Comparison of ENCODE assay signal across 8 cellular contexts in genomic region chr9:20621553-20622329, GRCh38. TPM values are rescaled to one million over a fixed set of nuclear protein-coding genes. Genes with fewer than 3 reads are reported as not detected.
DNase-seq lines count a peak whose midpoint lies in the region; ATAC-seq, FAIRE-seq and TF ChIP-seq lines count a peak whose summit lies in the region.

No MANE protein-coding gene starts in this region.

- H4K20me1 ChIP-seq in GM12878 (ENCODE audit: control insufficient read depth, insufficient read depth): no peaks in the 10 kb centered on the region

- no peak for TF ChIP-seq EP300 in GM12878 (IDR thresholded peaks at IDR 0.05; ENCODE audit: borderline replicate concordance in 1 of 2, control insufficient read depth in 1 of 2, low read depth in 2 of 2, low read length in 2 of 2)

- CTCF ChIA-PET in CD8-positive, alpha-beta T cell (lab: Charles Lee): interaction anchor here (0.7 to 4.3 kb wide), 10 partner anchors 8 to 695 kb away, joined by 3 to 34 read pairs (median 3); partner anchors contain the start of gene FOCAD
- CTCF ChIA-PET in GM12878 (lab: Yijun Ruan, JAX): interaction anchor here (0.7 to 7.8 kb wide), 23 partner anchors 8 to 490 kb away, joined by 3 to 114 read pairs (median 5); partner anchors contain the start of gene FOCAD

- TF ChIP-seq POLR2A in GM12878 (IDR thresholded peaks at IDR 0.05; ENCODE audit: low read depth, low read length) (peak; percentile 35; the same call in 1 of the 2 replicates), gastrocnemius medialis (IDR thresholded peaks at IDR 0.05) (no peak)

- FAIRE-seq in GM12878 (lab: Jason Lieb, UNC): no peak

- intact Hi-C loops in CD8-positive, alpha-beta T cell (cut with DNase I, micrococcal nuclease): loop anchor here (1.0 to 10.0 kb wide), 15 partner anchors 13 to 1173 kb away; partner anchors contain the start of genes FOCAD (in 2 of the 2), HACD4 (in 2 of the 2) and KLHL9 (in 2 of the 2)
- intact Hi-C loops in GM12878 (cut with micrococcal nuclease; ENCODE audit: unreplicated experiment) (loop anchor here (1.0 to 5.0 kb wide), 8 partner anchors 39 to 695 kb away; no protein-coding TSS in a partner anchor), gastrocnemius medialis (cut with DNase I; ENCODE audit: low total_unique reads) (loop anchor here (1.0 to 5.0 kb wide), 4 partner anchors 17 to 1389 kb away; partner anchors contain the start of genes DENND4C and FOCAD)

- under 1% methylated on average over 56 of the region's 73 CpGs for WGBS in GM12878 (ENCODE audit: insufficient coverage, insufficient replicate concordance, low lambda C conversion rate, missing lambda C conversion rate)

- H3K27ac Mint-ChIP-seq in CD8-positive, alpha-beta T cell: peak overlapping the region; percentile 99

- peaks cover 52% of the 10 kb centered on the region for H3K4me1 Mint-ChIP-seq in CD8-positive, alpha-beta T cell (ENCODE audit: low read depth)

- SMC1A ChIA-PET in GM12878 (lab: Charles Lee; ENCODE audit: uncharacterized antibody, unreplicated experiment): interaction anchor here (0.5 to 4.5 kb wide), 37 partner anchors 9 to 694 kb away, joined by 3 to 31 read pairs (median 4); partner anchors contain the start of gene FOCAD

- TF ChIP-seq CTCF in CD8-positive, alpha-beta T cell (IDR thresholded peaks at IDR 0.05): no peak
- TF ChIP-seq CTCF in GM12878 (IDR thresholded peaks at IDR 0.05 in 2 of 3, conservative IDR thresholded peaks at IDR 0.05 in 1 of 3; ENCODE audit: control insufficient read depth in 2 of 3, extremely low read depth in 1 of 3, insufficient read depth in 1 of 3, low read depth in 3 of 3, low read length in 3 of 3) (no peak), gastrocnemius medialis (IDR thresholded peaks at IDR 0.05 in 4 of 5, conservative IDR thresholded peaks at IDR 0.05 in 1 of 5) (no peak)

- peak; percentile 33 for ATAC-seq in CD8-positive, alpha-beta T cell
- ATAC-seq in GM21360 (IDR thresholded peaks at IDR 0.05; ENCODE audit: unreplicated experiment) (peak; percentile 10), GM12878 (peak; percentile 32), gastrocnemius medialis (peak; percentile 55)

- H3K4me1 ChIP-seq in CD8-positive, alpha-beta T cell (ENCODE audit: insufficient read depth, low read length): peaks cover 47% of the 10 kb centered on the region
- H3K4me1 ChIP-seq in GM12878 (ENCODE audit: control insufficient read depth, insufficient read depth, low read length): no peaks in the 10 kb centered on the region
- peaks cover 12 to 14% of the 10 kb centered on the region in 2 donors for H3K4me1 ChIP-seq in gastrocnemius medialis

- H3K9me3 Mint-ChIP-seq in CD8-positive, alpha-beta T cell: no peaks in the 10 kb centered on the region

- peaks cover 54% of the 10 kb centered on the region for H3K79me2 ChIP-seq in GM12878 (ENCODE audit: control insufficient read depth, insufficient read depth, low read length)

- peak overlapping the region; percentile 84 for H3K4me2 ChIP-seq in GM12878 (ENCODE audit: control insufficient read depth, insufficient read depth)

- H3K4me3 ChIP-seq in CD8-positive, alpha-beta T cell (ENCODE audit: low read depth, low read length): peak overlapping the region; percentile 97
- H3K4me3 ChIP-seq in GM12878 (peak overlapping the region; percentile 87), iPS-11a (ENCODE audit: low read depth, low read length) (peak overlapping the region; percentile 62), gastrocnemius medialis (peak overlapping the region; percentile 91 to 99 (median 96))

- H3K9me3 ChIP-seq in CD8-positive, alpha-beta T cell (ENCODE audit: low read length): no peaks in the 10 kb centered on the region
- H3K9me3 ChIP-seq in KOPT-K1 (ENCODE audit: insufficient read depth, low read length, poor library complexity, severe bottlenecking) (no peaks in the 10 kb centered on the region), GM12878 (replicated peaks; ENCODE audit: control insufficient read depth, insufficient read depth, low read length) (no peaks in the 10 kb centered on the region), gastrocnemius medialis (no peaks in the 10 kb centered on the region)

- in situ Hi-C loops in GM12878 (cut with MboI): no loop called here
- in situ Hi-C loops in gastrocnemius medialis (cut with MboI; ENCODE audit: low sequenced_read_pairs in 4 of 4): loop anchor here in 3 of 4 donors (10.0 to 25.0 kb wide), 5 partner anchors 63 to 323 kb away; partner anchors contain the start of gene FOCAD (in 1 of the 3)

- 0 out of 2 replicates have a peak, but pooled peaks have one; percentile 24 for TF ChIP-seq RAD21 in GM12878 (IDR thresholded peaks at IDR 0.05; ENCODE audit: insufficient read depth, low read depth, low read length)

- H3K4me3 Mint-ChIP-seq in CD8-positive, alpha-beta T cell: peak overlapping the region; percentile 98

- POLR2A ChIA-PET in CD8-positive, alpha-beta T cell (lab: Charles Lee): interaction anchor here (0.7 to 2.0 kb wide), 18 partner anchors 8 to 410 kb away, joined by 3 to 23 read pairs (median 4); partner anchors contain the start of genes FOCAD and HACD4
- POLR2A ChIA-PET in GM12878 (lab: Charles Lee): interaction anchor here (0.7 to 3.6 kb wide), 22 partner anchors 14 to 267 kb away, joined by 3 to 39 read pairs (median 4); partner anchors contain the start of gene FOCAD

- H3K27me3 ChIP-seq in CD8-positive, alpha-beta T cell (ENCODE audit: insufficient read depth, low read length): no peaks in the 10 kb centered on the region
- H3K27me3 ChIP-seq in GM12878 (replicated peaks in 1 of 2; ENCODE audit: control insufficient read depth in 2 of 2, insufficient read depth in 2 of 2, low read length in 1 of 2): no peaks in the 10 kb centered on the region
- no peaks in the 10 kb centered on the region for H3K27me3 ChIP-seq in gastrocnemius medialis

- H3K36me3 Mint-ChIP-seq in CD8-positive, alpha-beta T cell: peaks cover 30% of the 10 kb centered on the region

- no peaks in the 10 kb centered on the region for H3K27me3 Mint-ChIP-seq in CD8-positive, alpha-beta T cell (ENCODE audit: low read depth)

- RAD21 ChIA-PET in GM12878 (lab: Charles Lee; ENCODE audit: unreplicated experiment): interaction anchor here (0.6 to 7.4 kb wide), 56 partner anchors 9 to 697 kb away, joined by 3 to 104 read pairs (median 5); partner anchors contain the start of gene FOCAD

- peak; percentile 61 to 90 (median 77) for DNase-seq in CD8-positive, alpha-beta T cell
- DNase-seq in T-helper 22 cell (ENCODE audit: low read depth): peak; percentile 72
- no peak for DNase-seq in GM12878 (ENCODE audit: low read depth, low spot score)
- DNase-seq in gastrocnemius medialis: peak; percentile 66 to 74
- DNase-seq in amniotic stem cell (lab: John Stamatoyannopoulos, UW): no peak

- peak overlapping the region; percentile 87 for H2AFZ ChIP-seq in GM12878 (ENCODE audit: control insufficient read depth, low read depth, low read length)

- no peaks in the 10 kb centered on the region for H3K36me3 ChIP-seq in CD8-positive, alpha-beta T cell (ENCODE audit: insufficient read depth, low read length)
- H3K36me3 ChIP-seq in KOPT-K1 (ENCODE audit: insufficient read depth, low read length) (peaks cover 8% of the 10 kb centered on the region), GM12878 (ENCODE audit: control insufficient read depth in 2 of 2, insufficient read depth in 2 of 2, low read length in 1 of 2) (no peaks in the 10 kb centered on the region; a peak in 1 of 4 replicates), gastrocnemius medialis (no peaks in the 10 kb centered on the region)

- peak overlapping the region; percentile 88 for H3K27ac ChIP-seq in CD8-positive, alpha-beta T cell (ENCODE audit: low read depth, low read length)
- peak overlapping the region; percentile 88 for H3K27ac ChIP-seq in KOPT-K1 (ENCODE audit: low read depth, low read length, poor library complexity, severe bottlenecking)
- H3K27ac ChIP-seq in GM12878 (ENCODE audit: control insufficient read depth, insufficient read depth): peak overlapping the region; percentile 80
- H3K27ac ChIP-seq in gastrocnemius medialis: peak overlapping the region; percentile 85 to 98 (median 92)

- BruUV-seq in GM12878 (replicated peaks; lab: Mats Ljungman, UMichigan): no TSS peak

- H3K9ac ChIP-seq in GM12878 (ENCODE audit: control insufficient read depth, insufficient read depth, low read length): peak overlapping the region; percentile 91

TF ChIP-seq in GM12878, 131 proteins besides CTCF, POLR2A, EP300 and RAD21 (continues in another document):
- TF ChIP-seq NBN (IDR thresholded peaks at IDR 0.05) (peak; percentile 34; the same call in 1 of the 2 replicates), NR2C2 (IDR thresholded peaks at IDR 0.05; ENCODE audit: borderline replicate concordance, control insufficient read depth, insufficient read length, low read depth) (no peak), BHLHE40 (IDR thresholded peaks at IDR 0.05; ENCODE audit: borderline replicate concordance in 1 of 2, low read depth in 2 of 2, low read length in 1 of 2) (peak in 1 of 2 experiments; percentile 54; a peak in 2 of 4 replicates)

RNA-seq across cellular contexts. Expression of gene MLLT3, which starts 0.6 kb away (rescaled TPM):
- total RNA-seq in CD8-positive, alpha-beta T cell: 10 to 100 TPM; 40.3 to 44.5 TPM
- total RNA-seq in GM12878 (2013; cell fraction: nucleolus; rRNA removed): 73.4 and 76.3 TPM in 2 replicates
- total RNA-seq in GM12878 (2014; rRNA removed): 29.4 and 38.2 TPM in 2 replicates
- total RNA-seq in GM12878 (2014; rRNA removed; fragmentation: Illumina TruSeq; extraction: Trizol): 46.7 and 47.4 TPM in 2 replicates
- total RNA-seq in GM12878 (2021): 38.4 and 40.7 TPM in 2 replicates
- polyA plus RNA-seq in GM12878 (2011; ENCODE audit: low read depth): 36.8 TPM
- polyA plus RNA-seq in GM12878 (2011; rRNA removed): 72.3 and 124 TPM in 2 replicates
- 29.1 and 32.0 TPM in 2 replicates for polyA plus RNA-seq in GM12878 (2011; cell fraction: cytosol; rRNA removed)
- polyA plus RNA-seq in GM12878 (2011; cell fraction: nucleus; rRNA removed): 19.6 and 29.5 TPM in 2 replicates
- polyA plus RNA-seq in GM12878 (2012): 34.3 and 48.6 TPM in 2 replicates
- polyA plus RNA-seq in GM12878 (2014; fragmentation: Illumina TruSeq; extraction: Trizol): 36.7 and 57.0 TPM in 2 replicates
- polyA plus RNA-seq in GM12878 (2014; fragmentation: Nextera tagmentation; extraction: Ambion mirVana): 10 to 100 TPM; 32.9 to 37.9 TPM
- 26.4 and 34.5 TPM in 2 replicates for polyA plus RNA-seq in GM12878 (2014; rRNA removed)
- 10 to 100 TPM; 17.7 to 20.3 TPM for polyA plus RNA-seq in GM12878 (2016; fragmentation: Nextera tagmentation; extraction: Ambion mirVana)
- polyA minus RNA-seq in GM12878 (2011; rRNA and poly(A)+ RNA removed): 53.1 and 108 TPM in 2 replicates
- polyA minus RNA-seq in GM12878 (2011; cell fraction: cytosol; rRNA and poly(A)+ RNA removed): 22.1 and 24.3 TPM in 2 replicates
- polyA minus RNA-seq in GM12878 (2011; cell fraction: nucleus; rRNA and poly(A)+ RNA removed): 33.1 and 36.6 TPM in 2 replicates
- total RNA-seq in gastrocnemius medialis: 1 to 10 TPM; 4.0 to 6.4 (median 4.5) TPM

Comparison
In these comparisons a context has a peak if more than half of its experiments do, and no peak if none do; other contexts are left out.
1. DNase-seq: peak in CD8-positive, alpha-beta T cell (7 of 7), T-helper 22 cell (single experiment) and gastrocnemius medialis (2 of 2); none in GM12878 (single experiment) and amniotic stem cell (single experiment).
2. RNA of gene MLLT3, which starts 0.6 kb away (total RNA-seq): 40.3 to 44.5 TPM in CD8-positive, alpha-beta T cell and 29.4 to 76.3 TPM in GM12878; 4.0 to 6.4 TPM in gastrocnemius medialis; every median in the first group is over 4 times any median in the second.
3. Peak in every context shown above with its lines, with median percentiles within 50 percentile points of each other: ATAC-seq, H3K27ac ChIP-seq and H3K4me3 ChIP-seq.